In genomic region chr2:112340868-112341267, GRCh38 we compare ENCODE assay signal across 8 cellular contexts.
"Had no signal": no experiment of that assay in that cellular context is flagged by ENCODE, and none has a peak within 500 bp of the region (broad histone marks: within the 10 kb centered on the region; RNA-seq: fewer than 3 reads in every experiment).

No MANE protein-coding gene starts in this region.

- H3K4me2 ChIP-seq: GM23338 had no signal

- ATAC-seq: GM23338 had no signal

- FAIRE-seq: H1, H54 had no signal

- DNase-seq: H9, HCEC 1CT, IMR-90, KBM-7 had no signal

- H3K27ac ChIP-seq: HL-60 had no signal

- H3K4me3 ChIP-seq: GM23338 had no signal

- H2AFZ ChIP-seq: GM23338 had no signal
